In genomic region chr14:69023035-69023434, GRCh38 we compare ENCODE assay signal across 31 cellular contexts.
"Had no signal": no experiment of that assay in that cellular context is flagged by ENCODE, and none has a peak within 500 bp of the region (broad histone marks: within the 10 kb centered on the region; RNA-seq: fewer than 3 reads in every experiment).

No MANE protein-coding gene starts in this region.

- H3K4me1 ChIP-seq: left lung, lower lobe of right lung, right atrium auricular region, stomach, testis, thyroid gland, transverse colon, upper lobe of left lung, vagina had no signal

- H3K4me3 Mint-ChIP-seq: immature natural killer cell; naive thymus-derived CD8-positive, alpha-beta T cell; nephron; neural crest cell; stimulated activated naive B cell treated with anti-CD40 and anti-IgM and Interleukin-4, amounts not matched to agents 10 μg/mL and 1 μg/mL and 100 μg/mL, for 72 hours had no signal

- H3K4me1 Mint-ChIP-seq: immature natural killer cell; nephron; neural crest cell; stimulated activated naive B cell treated with anti-CD40 and anti-IgM and Interleukin-4, amounts not matched to agents 10 μg/mL and 1 μg/mL and 100 μg/mL, for 72 hours had no signal

- H3K27me3 ChIP-seq: left lung, neutrophil, ovary, right atrium auricular region, stomach, testis, thyroid gland, transverse colon, upper lobe of left lung, vagina had no signal

- H3K36me3 ChIP-seq: left lung, lower lobe of right lung, neutrophil, ovary, right atrium auricular region, stomach, thyroid gland, transverse colon, upper lobe of left lung, vagina had no signal

- FAIRE-seq: islet of Langerhans, kidney had no signal

- H3K9me3 ChIP-seq: left lung, lower lobe of right lung, neutrophil, ovary, right atrium auricular region, stomach, testis, thyroid gland, transverse colon, upper lobe of left lung, vagina had no signal

- H3K27ac Mint-ChIP-seq: immature natural killer cell; nephron; progenitor cell of endocrine pancreas; stimulated activated naive B cell treated with anti-CD40 and anti-IgM and Interleukin-4, amounts not matched to agents 10 μg/mL and 1 μg/mL and 100 μg/mL, for 72 hours had no signal

- H3K9me3 Mint-ChIP-seq: immature natural killer cell; naive thymus-derived CD8-positive, alpha-beta T cell; nephron; neural crest cell; stimulated activated naive B cell treated with anti-CD40 and anti-IgM and Interleukin-4, amounts not matched to agents 10 μg/mL and 1 μg/mL and 100 μg/mL, for 72 hours had no signal

- H3K27me3 Mint-ChIP-seq: progenitor cell of endocrine pancreas had no signal

- DNase-seq: hypothalamus; immature natural killer cell; kidney; left colon; left lung; lower lobe of right lung; mammary epithelial cell; mesenchymal stem cell; naive thymus-derived CD8-positive, alpha-beta T cell; occipital lobe; ovary; stimulated activated CD4-positive, alpha-beta T cell treated with anti-CD3 and anti-CD28 coated beads, Interleukin-12 subunit alpha, Interleukin-12 subunit beta, amount 100 ng/mL, for 4 hours; stimulated activated CD4-positive, alpha-beta T cell treated with anti-CD3 and anti-CD28 coated beads, Interleukin-15, amount 100 ng/mL, for 24 hours; stimulated activated CD4-positive, alpha-beta T cell treated with anti-CD3 and anti-CD28 coated beads, Interleukin-2, amount 100 ng/mL, for 24 hours; stimulated activated CD4-positive, alpha-beta T cell treated with anti-CD3 and anti-CD28 coated beads, Interleukin-4, amount 100 ng/mL, for 1 hour; stimulated activated naive B cell treated with anti-CD40 and anti-IgM and Interleukin-4, amounts not matched to agents 10 μg/mL and 1 μg/mL and 100 μg/mL, for 72 hours; stimulated activated naive CD8-positive, alpha-beta T cell treated with anti-CD3 and anti-CD28 coated beads, Interleukin-15, Interleukin-2, amounts not matched to agents 100 U/mL and 50 U/mL, for 24 hours; stomach; testis; thyroid gland; transverse colon; upper lobe of left lung had no signal

- H3K36me3 Mint-ChIP-seq: immature natural killer cell; naive thymus-derived CD8-positive, alpha-beta T cell; stimulated activated naive B cell treated with anti-CD40 and anti-IgM and Interleukin-4, amounts not matched to agents 10 μg/mL and 1 μg/mL and 100 μg/mL, for 72 hours had no signal

- ATAC-seq: left colon; left lung; lower lobe of right lung; naive thymus-derived CD8-positive, alpha-beta T cell; sciatic nerve; stimulated activated naive B cell treated with anti-CD40 and anti-IgM and Interleukin-4, amounts not matched to agents 10 μg/mL and 1 μg/mL and 100 μg/mL, for 72 hours; stimulated activated naive CD8-positive, alpha-beta T cell treated with anti-CD3 and anti-CD28 coated beads, Interleukin-15, Interleukin-2, amounts not matched to agents 100 U/mL and 50 U/mL, for 24 hours had no signal

- H3K4me3 ChIP-seq: left lung, lower lobe of right lung, ovary, right atrium auricular region, skin epidermis, stomach, testis, thyroid gland, transverse colon, upper lobe of left lung, vagina had no signal

- H3K27ac ChIP-seq: left lung, lower lobe of right lung, neutrophil, ovary, right atrium auricular region, skin epidermis, stomach, testis, thyroid gland, transverse colon, upper lobe of left lung, vagina had no signal
